Comparison of ENCODE assay signal across 1 cellular context in the genomic region with DNA sequence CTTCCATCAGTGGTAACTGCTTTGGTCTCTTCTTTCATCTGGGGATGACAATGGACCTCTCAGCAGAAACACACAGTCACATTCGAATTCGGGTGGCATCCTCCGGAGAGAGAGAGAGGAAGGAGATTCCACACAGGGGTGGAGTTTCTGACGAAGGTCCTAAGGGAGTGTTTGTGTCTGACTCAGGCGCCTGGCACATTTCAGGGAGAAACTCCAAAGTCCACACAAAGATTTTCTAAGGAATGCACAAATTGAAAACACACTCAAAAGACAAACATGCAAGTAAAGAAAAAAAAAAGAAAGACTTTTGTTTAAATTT.
TF ChIP-seq lines count a peak whose summit lies in the region.

No MANE protein-coding gene starts in this region.

TF ChIP-seq in IMR-90, 13 proteins besides CTCF, POLR2A, EP300 and RAD21:
- TF ChIP-seq BHLHE40 (IDR thresholded peaks at IDR 0.05; ENCODE audit: low read depth, low read length): peak; percentile 41
- TF ChIP-seq MXI1 (IDR thresholded peaks at IDR 0.05; ENCODE audit: borderline replicate concordance, low read depth, low read length): no peak
- no peak for TF ChIP-seq RFX5 (IDR thresholded peaks at IDR 0.05; ENCODE audit: low read depth, low read length)
- TF ChIP-seq, protein P1, sequence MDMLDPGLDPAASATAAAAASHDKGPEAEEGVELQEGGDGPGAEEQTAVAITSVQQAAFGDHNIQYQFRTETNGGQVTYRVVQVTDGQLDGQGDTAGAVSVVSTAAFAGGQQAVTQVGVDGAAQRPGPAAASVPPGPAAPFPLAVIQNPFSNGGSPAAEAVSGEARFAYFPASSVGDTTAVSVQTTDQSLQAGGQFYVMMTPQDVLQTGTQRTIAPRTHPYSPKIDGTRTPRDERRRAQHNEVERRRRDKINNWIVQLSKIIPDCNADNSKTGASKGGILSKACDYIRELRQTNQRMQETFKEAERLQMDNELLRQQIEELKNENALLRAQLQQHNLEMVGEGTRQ (IDR thresholded peaks at IDR 0.05; ENCODE audit: low read depth, low read length): no peak
- peak; percentile 37; the same call in 1 of the 2 replicates for TF ChIP-seq FOS (IDR thresholded peaks at IDR 0.05; ENCODE audit: low read depth, low read length)
TF ChIP-seq in IMR-90: peak in this region for 2.
